16 cellular contexts compared by ENCODE assay signal in the genomic region with DNA sequence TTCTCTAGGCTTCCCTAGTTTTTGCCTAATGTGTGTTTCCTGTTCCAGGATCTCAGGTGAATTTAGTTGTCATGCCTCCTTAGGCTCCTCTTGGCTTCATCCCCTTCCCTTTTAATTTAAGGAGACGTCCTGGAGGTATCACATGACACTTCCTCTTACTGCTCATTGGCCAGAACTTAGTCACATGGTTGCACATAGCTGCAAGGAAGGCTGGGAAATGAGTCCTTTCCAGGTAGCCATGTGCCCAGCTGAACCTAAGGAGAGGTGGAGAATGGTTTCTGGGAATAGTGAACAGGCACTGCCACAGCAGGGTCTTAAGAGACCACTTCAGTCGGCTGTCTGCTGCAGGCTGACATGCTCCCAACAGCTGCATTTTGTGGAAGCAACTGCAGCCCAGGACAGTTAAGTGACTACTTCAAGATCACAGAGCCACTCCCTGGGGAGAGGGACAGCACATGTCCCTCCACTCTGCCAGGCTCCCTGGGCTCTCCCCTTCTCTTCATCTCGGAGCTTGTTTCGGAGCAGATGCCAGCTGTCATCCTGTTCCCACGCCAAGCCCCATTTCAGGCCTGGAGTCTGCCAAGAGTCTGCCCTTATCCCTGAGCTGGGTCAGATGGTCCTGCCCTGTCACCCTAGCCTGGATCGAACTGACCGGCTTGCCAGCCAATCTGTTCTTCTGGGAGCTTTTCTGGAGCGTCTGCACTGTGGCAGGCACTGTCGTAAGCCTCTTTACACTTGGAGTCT.
A peak's percentile ranks its signal among the peaks of the same experiment; 100 is the strongest.
DNase-seq lines count a peak whose midpoint lies in the region; ATAC-seq, FAIRE-seq and TF ChIP-seq lines count a peak whose summit lies in the region.
"Had no signal": no experiment of that assay in that cellular context is flagged by ENCODE, and none has a peak within 500 bp of the region (broad histone marks: within the 10 kb centered on the region; RNA-seq: fewer than 3 reads in every experiment).

No MANE protein-coding gene starts in this region.

- H3K36me3 ChIP-seq in kidney (ENCODE audit: control insufficient read depth in 1 of 2, insufficient read depth in 2 of 2, low read length in 2 of 2): no peaks in the 10 kb centered on the region

- H3K27ac ChIP-seq in kidney (ENCODE audit: low read depth in 2 of 2, low read length in 2 of 2) (no peak overlapping the region), dorsolateral prefrontal cortex (no peak overlapping the region)
- H3K27ac ChIP-seq: coronary artery had no signal

- H3K27ac Mint-ChIP-seq in natural killer cell treated with Interleukin-12 subunit alpha and Interleukin-12 subunit beta and Interleukin-15 and Interleukin-18, amount 100 ng/mL, for 72 hours: no peak overlapping the region
- H3K27ac Mint-ChIP-seq in natural killer cell (no peak overlapping the region), type B pancreatic cell (no peak overlapping the region)
- H3K27ac Mint-ChIP-seq: brain; stimulated activated effector memory CD8-positive, alpha-beta T cell treated with anti-CD3 and anti-CD28 coated beads, Interleukin-12 subunit alpha, Interleukin-12 subunit beta, amount 100 ng/mL, for 72 hours had no signal

- H3K4me3 ChIP-seq in kidney (ENCODE audit: low read length in 2 of 2) (no peak overlapping the region), dorsolateral prefrontal cortex (no peak overlapping the region)
- H3K4me3 ChIP-seq: coronary artery had no signal

- no peaks in the 10 kb centered on the region for H3K9me3 Mint-ChIP-seq in natural killer cell treated with Interleukin-12 subunit alpha and Interleukin-12 subunit beta and Interleukin-15 and Interleukin-18, amount 100 ng/mL, for 72 hours
- H3K9me3 Mint-ChIP-seq in natural killer cell (no peaks in the 10 kb centered on the region), type B pancreatic cell (no peaks in the 10 kb centered on the region)
- H3K9me3 Mint-ChIP-seq: stimulated activated effector memory CD8-positive, alpha-beta T cell treated with anti-CD3 and anti-CD28 coated beads, Interleukin-12 subunit alpha, Interleukin-12 subunit beta, amount 100 ng/mL, for 72 hours had no signal

- H3K4me1 ChIP-seq in kidney (ENCODE audit: control insufficient read depth in 1 of 2, insufficient read depth in 1 of 2, low read depth in 1 of 2, low read length in 2 of 2): no peaks in the 10 kb centered on the region

- no peak for TF ChIP-seq CTCF in natural killer cell (IDR thresholded peaks at IDR 0.05)
- TF ChIP-seq CTCF in kidney (IDR thresholded peaks at IDR 0.05; ENCODE audit: borderline replicate concordance, extremely low read depth, insufficient read depth): no peak
- TF ChIP-seq CTCF in type B pancreatic cell (conservative IDR thresholded peaks at IDR 0.05): no peak
- no peak for TF ChIP-seq CTCF in dorsolateral prefrontal cortex (IDR thresholded peaks at IDR 0.05 in 54 of 56, conservative IDR thresholded peaks at IDR 0.05 in 2 of 56; ENCODE audit: low read depth in 1 of 56, partially characterized antibody in 56 of 56)

- no peaks in the 10 kb centered on the region for H3K9me3 ChIP-seq in kidney (ENCODE audit: control insufficient read depth in 1 of 2, low read length in 2 of 2)

- peak; percentile 20 for DNase-seq in natural killer cell treated with Interleukin-12 subunit alpha and Interleukin-12 subunit beta and Interleukin-15 and Interleukin-18, amount 100 ng/mL, for 72 hours (ENCODE audit: low spot score)
- DNase-seq in natural killer cell (no peak), amniotic epithelial cell (ENCODE audit: low read depth) (peak; percentile 7), kidney (peak; percentile 61), type B pancreatic cell (ENCODE audit: extremely low spot score, unreplicated experiment) (no peak), ACHN (no peak), dorsolateral prefrontal cortex (no peak)
- DNase-seq: HCEC 1CT, kidney glomerular epithelial cell, NCI-H1092 treated with DMSO at 0.1 percent for 48 hours, NCI-H2029, nucleus accumbens had no signal

- H3K27me3 ChIP-seq in dorsolateral prefrontal cortex: peaks cover 0 to 19% (median 0%) of the 10 kb centered on the region in 45 donors

- no peak overlapping the region for H3K4me3 Mint-ChIP-seq in natural killer cell treated with Interleukin-12 subunit alpha and Interleukin-12 subunit beta and Interleukin-15 and Interleukin-18, amount 100 ng/mL, for 72 hours
- H3K4me3 Mint-ChIP-seq in natural killer cell (no peak overlapping the region), type B pancreatic cell (no peak overlapping the region)
- H3K4me3 Mint-ChIP-seq: brain; stimulated activated effector memory CD8-positive, alpha-beta T cell treated with anti-CD3 and anti-CD28 coated beads, Interleukin-12 subunit alpha, Interleukin-12 subunit beta, amount 100 ng/mL, for 72 hours had no signal

- peaks cover 3 to 7% of the 10 kb centered on the region in 2 donors for H3K27me3 Mint-ChIP-seq in natural killer cell treated with Interleukin-12 subunit alpha and Interleukin-12 subunit beta and Interleukin-15 and Interleukin-18, amount 100 ng/mL, for 72 hours
- H3K27me3 Mint-ChIP-seq in natural killer cell (ENCODE audit: low read depth in 2 of 2): no peaks in the 10 kb centered on the region
- peaks cover 45% of the 10 kb centered on the region for H3K27me3 Mint-ChIP-seq in type B pancreatic cell

- no peak overlapping the region for H3K9ac ChIP-seq in kidney (ENCODE audit: low read length in 2 of 2)

- no peak for FAIRE-seq in kidney (lab: Jason Lieb, UNC)

- in situ Hi-C loops in ACHN (cut with HindIII; ENCODE audit: low pct_ligation_motif_present, low pct_unique_long_range_greater_than_20kb, low sequenced_read_pairs): no loop called here

- no peak for ATAC-seq in natural killer cell treated with Interleukin-12 subunit alpha and Interleukin-12 subunit beta and Interleukin-15 and Interleukin-18, amount 100 ng/mL, for 72 hours
- no peak for ATAC-seq in natural killer cell
- ATAC-seq: Panc1; stimulated activated effector memory CD8-positive, alpha-beta T cell treated with anti-CD3 and anti-CD28 coated beads, Interleukin-12 subunit alpha, Interleukin-12 subunit beta, amount 100 ng/mL, for 72 hours had no signal

- intact Hi-C loops in natural killer cell (cut with micrococcal nuclease) (no loop called here), kidney (cut with DNase I) (no loop called here), dorsolateral prefrontal cortex (cut with DNase I) (no loop called here)

- H3K4me1 Mint-ChIP-seq in natural killer cell treated with Interleukin-12 subunit alpha and Interleukin-12 subunit beta and Interleukin-15 and Interleukin-18, amount 100 ng/mL, for 72 hours (ENCODE audit: low read depth in 2 of 2): no peaks in the 10 kb centered on the region
- no peaks in the 10 kb centered on the region for H3K4me1 Mint-ChIP-seq in natural killer cell
- peaks cover 22% of the 10 kb centered on the region for H3K4me1 Mint-ChIP-seq in type B pancreatic cell (ENCODE audit: unreplicated experiment)
- H3K4me1 Mint-ChIP-seq: stimulated activated effector memory CD8-positive, alpha-beta T cell treated with anti-CD3 and anti-CD28 coated beads, Interleukin-12 subunit alpha, Interleukin-12 subunit beta, amount 100 ng/mL, for 72 hours had no signal

- no peaks in the 10 kb centered on the region for H3K36me3 Mint-ChIP-seq in natural killer cell treated with Interleukin-12 subunit alpha and Interleukin-12 subunit beta and Interleukin-15 and Interleukin-18, amount 100 ng/mL, for 72 hours
- no peaks in the 10 kb centered on the region for H3K36me3 Mint-ChIP-seq in natural killer cell
- H3K36me3 Mint-ChIP-seq in type B pancreatic cell: no peaks in the 10 kb centered on the region
- H3K36me3 Mint-ChIP-seq: brain; stimulated activated effector memory CD8-positive, alpha-beta T cell treated with anti-CD3 and anti-CD28 coated beads, Interleukin-12 subunit alpha, Interleukin-12 subunit beta, amount 100 ng/mL, for 72 hours had no signal

Comparison
In these comparisons a context has a peak if more than half of its experiments do, and no peak if none do; other contexts are left out.
1. DNase-seq: peak in natural killer cell treated with Interleukin-12 subunit alpha and Interleukin-12 subunit beta and Interleukin-15 and Interleukin-18, amount 100 ng/mL, for 72 hours (single experiment), amniotic epithelial cell (single experiment) and kidney (single experiment); none in natural killer cell (single experiment), type B pancreatic cell (single experiment), ACHN (single experiment) and dorsolateral prefrontal cortex (0 of 10).